Comparison of ENCODE assay signal across 28 cellular contexts in the genomic region with DNA sequence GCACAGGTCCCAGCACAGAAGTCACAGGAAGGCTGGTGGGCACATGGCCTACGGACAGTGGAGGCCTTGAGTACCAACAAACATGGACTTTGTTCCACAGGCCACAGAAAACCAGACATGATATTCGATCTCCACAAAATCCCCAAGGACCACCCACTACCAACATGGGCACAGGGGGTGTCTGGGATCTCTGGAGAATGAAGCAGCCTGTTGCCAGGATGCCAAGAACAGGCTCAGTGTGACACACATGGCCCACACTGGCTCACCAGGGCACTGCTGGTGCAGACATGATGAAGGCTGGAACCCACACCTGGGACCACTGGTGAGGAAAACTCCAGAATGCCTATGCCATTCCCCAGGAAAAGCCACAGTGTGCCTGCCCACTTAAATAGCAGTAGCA.
DNase-seq lines count a peak whose midpoint lies in the region; ATAC-seq and TF ChIP-seq lines count a peak whose summit lies in the region.
"Had no signal": no experiment of that assay in that cellular context is flagged by ENCODE, and none has a peak within 500 bp of the region (broad histone marks: within the 10 kb centered on the region; RNA-seq: fewer than 3 reads in every experiment).

No MANE protein-coding gene starts in this region.

- H3K9me3 Mint-ChIP-seq in activated B cell treated with CpG ODN at 0.5 μM for 24 hours, result no peaks in the 10 kb centered on the region
- H3K9me3 Mint-ChIP-seq: CD4-positive, alpha-beta T cell; GM23338 had no signal

- H3K27me3 ChIP-seq in lower lobe of right lung (ENCODE audit: low read depth), result no peaks in the 10 kb centered on the region
- no peaks in the 10 kb centered on the region for H3K27me3 ChIP-seq in tibial artery
- no peaks in the 10 kb centered on the region for H3K27me3 ChIP-seq in thyroid gland
- H3K27me3 ChIP-seq: MG63, SJSA1 had no signal

- CTCF ChIA-PET in activated B cell treated with CpG ODN at 0.5 μM for 24 hours (lab: Charles Lee), result no interaction called here

- DNase-seq in activated effector memory CD4-positive, alpha-beta T cell treated with anti-CD3 and anti-CD28 coated beads, Interleukin-2, amount 50 U/mL, for 16 hours, result peak; percentile 39
- DNase-seq in activated effector memory CD4-positive, alpha-beta T cell treated with Interleukin-2 at 50 U/mL for 16 hours, result no peak
- peak; percentile 10 for DNase-seq in activated B cell treated with CpG ODN at 0.5 μM for 24 hours
- DNase-seq in lower lobe of right lung, result peak; percentile 17
- peak; percentile 12 to 44 for DNase-seq in tibial artery
- DNase-seq in GOT3 (lab: John Stamatoyannopoulos, UW), result no peak
- DNase-seq in thyroid gland, result no peak
- DNase-seq in superior temporal gyrus (ENCODE audit: extremely low spot score), result no peak
- DNase-seq: EL; GDM1; HFFc6; IMR-90; KG1; MG63; NCI-H1105 treated with DMSO at 0.1 percent for 48 hours; NCI-H146; NCI-H1930; NCI-H446 treated with DMSO at 0.1 percent for 48 hours; NCI-H526; NCI-H82; NK-92 treated with Interleukin-12 subunit alpha and Interleukin-12 subunit beta, amount 100 ng/mL, for 24 hours; PC-3; Right ventricle myocardium superior had no signal

- ATAC-seq in activated B cell treated with CpG ODN at 0.5 μM for 24 hours (ENCODE audit: low read depth) (no peak), lower lobe of right lung (no peak)
- ATAC-seq: GM12878, GM23338, PC-3 had no signal

- TF ChIP-seq CTCF in activated B cell treated with CpG ODN at 0.5 μM for 24 hours (IDR thresholded peaks at IDR 0.05) (no peak), lower lobe of right lung (IDR thresholded peaks at IDR 0.05) (no peak), tibial artery (IDR thresholded peaks at IDR 0.05) (no peak), thyroid gland (IDR thresholded peaks at IDR 0.05) (no peak)

- WGBS in thyroid gland, 2 donors, result 77 to 92% methylated on average over 2 of the region's 2 CpGs

- no peak overlapping the region for H3K4me3 ChIP-seq in lower lobe of right lung
- no peak overlapping the region for H3K4me3 ChIP-seq in tibial artery
- H3K4me3 ChIP-seq in thyroid gland (replicated peaks in 1 of 3), result no peak overlapping the region
- H3K4me3 ChIP-seq: GM12878, GM23338, HAP-1, MG63, SJSA1 had no signal

- H3K9me3 ChIP-seq in lower lobe of right lung (no peaks in the 10 kb centered on the region), tibial artery (no peaks in the 10 kb centered on the region), thyroid gland (no peaks in the 10 kb centered on the region)
- H3K9me3 ChIP-seq: HAP-1, MG63, SJSA1 had no signal

- intact Hi-C loops in activated B cell treated with CpG ODN at 0.5 μM for 24 hours (cut with micrococcal nuclease), result no loop called here
- intact Hi-C loops in lower lobe of right lung (cut with DNase I), result no loop called here
- intact Hi-C loops in tibial artery (cut with DNase I; ENCODE audit: low total_unique reads), result loop anchor here (2.0 kb wide), 1 partner anchor 383 kb away; no protein-coding TSS in a partner anchor
- intact Hi-C loops in thyroid gland (cut with DNase I), result no loop called here

- H3K27ac Mint-ChIP-seq in activated B cell treated with CpG ODN at 0.5 μM for 24 hours, result no peak overlapping the region
- H3K27ac Mint-ChIP-seq: CD4-positive, alpha-beta T cell; GM23338; HFFc6 had no signal

- peaks cover 9% of the 10 kb centered on the region for H3K27me3 Mint-ChIP-seq in activated B cell treated with CpG ODN at 0.5 μM for 24 hours
- H3K27me3 Mint-ChIP-seq: CD4-positive, alpha-beta T cell had no signal

- H3K4me1 ChIP-seq in lower lobe of right lung (peaks cover 11% of the 10 kb centered on the region), tibial artery (peaks cover 0 to 15% (median 8%) of the 10 kb centered on the region in 4 donors), thyroid gland (peaks cover 4 to 11% of the 10 kb centered on the region in 2 donors)
- H3K4me1 ChIP-seq: HAP-1 had no signal

- no peak overlapping the region for H3K4me3 Mint-ChIP-seq in activated B cell treated with CpG ODN at 0.5 μM for 24 hours
- H3K4me3 Mint-ChIP-seq: CD4-positive, alpha-beta T cell; GM23338; HFFc6 had no signal

- no peaks in the 10 kb centered on the region for H3K4me1 Mint-ChIP-seq in activated B cell treated with CpG ODN at 0.5 μM for 24 hours

- no peak overlapping the region for H3K27ac ChIP-seq in lower lobe of right lung
- H3K27ac ChIP-seq in tibial artery, result no peak overlapping the region
- H3K27ac ChIP-seq in thyroid gland, result no peak overlapping the region
- H3K27ac ChIP-seq: SJSA1 had no signal

- POLR2A ChIA-PET in activated B cell treated with CpG ODN at 0.5 μM for 24 hours (lab: Charles Lee), result no interaction called here

- no peaks in the 10 kb centered on the region for H3K36me3 Mint-ChIP-seq in activated B cell treated with CpG ODN at 0.5 μM for 24 hours (ENCODE audit: low read depth)

- TF ChIP-seq POLR2A in thyroid gland (IDR thresholded peaks at IDR 0.05), result no peak

- no peaks in the 10 kb centered on the region for H3K36me3 ChIP-seq in lower lobe of right lung
- no peaks in the 10 kb centered on the region for H3K36me3 ChIP-seq in tibial artery
- no peaks in the 10 kb centered on the region for H3K36me3 ChIP-seq in thyroid gland
- H3K36me3 ChIP-seq: HAP-1, MG63, SJSA1 had no signal

Comparison
In these comparisons a context has a peak if more than half of its experiments do, and no peak if none do; other contexts are left out.
1. DNase-seq: peak in activated effector memory CD4-positive, alpha-beta T cell treated with anti-CD3 and anti-CD28 coated beads, Interleukin-2, amount 50 U/mL, for 16 hours (single experiment), activated B cell treated with CpG ODN at 0.5 μM for 24 hours (single experiment), lower lobe of right lung (single experiment) and tibial artery (2 of 2); none in activated effector memory CD4-positive, alpha-beta T cell treated with Interleukin-2 at 50 U/mL for 16 hours (single experiment), GOT3 (single experiment), thyroid gland (0 of 2) and superior temporal gyrus (single experiment).